Comparison of ENCODE assay signal across 31 cellular contexts in genomic region chr1:41396084-41396483, GRCh38. TPM values are rescaled to one million over a fixed set of nuclear protein-coding genes. Genes with fewer than 3 reads are reported as not detected.
DNase-seq lines count a peak whose midpoint lies in the region; ATAC-seq, FAIRE-seq and TF ChIP-seq lines count a peak whose summit lies in the region.
"Had no signal": no experiment of that assay in that cellular context is flagged by ENCODE, and none has a peak within 500 bp of the region (broad histone marks: within the 10 kb centered on the region; RNA-seq: fewer than 3 reads in every experiment).

No MANE protein-coding gene starts in this region.

- DNase-seq in DMS79 treated with DMSO at 0.1 percent for 48 hours (lab: John Stamatoyannopoulos, UW) (peak; percentile 83), SJCRH30 (peak; percentile 58 to 60), immature natural killer cell (no peak), neural progenitor cell (ENCODE audit: low spot score) (no peak), Karpas-422 (no peak), ACHN (no peak), GM19239 (ENCODE audit: insufficient read length, low spot score) (no peak)
- DNase-seq: activated B cell treated with CpG ODN at 0.5 μM for 24 hours; activated gamma-delta T cell treated with Interleukin-2 at 50 U/mL for 16 hours; activated naive CD8-positive, alpha-beta T cell treated with anti-CD3 and anti-CD28 coated beads, Interleukin-2, amount 10 ng/mL, durations not matched to agents 7 days and 5 days; activated T-cell treated with anti-CD3 and anti-CD28 coated beads, Interleukin-2, amount 50 U/mL, for 24 hours; aorta; cortex of kidney; erythroblast; islet precursor cell; left ventricle myocardium superior; naive B cell; NCI-H1105 treated with DMSO at 0.1 percent for 48 hours; NCI-H187 treated with DMSO at 0.1 percent for 48 hours; NCI-H524; OCI-M1; stimulated activated CD4-positive, alpha-beta T cell treated with anti-CD3 and anti-CD28 coated beads, Interleukin-1b, Interleukin-23, amount 100 ng/mL, for 48 hours; testis had no signal

- H3K9me3 Mint-ChIP-seq in immature natural killer cell (no peaks in the 10 kb centered on the region), neural progenitor cell (no peaks in the 10 kb centered on the region)
- H3K9me3 Mint-ChIP-seq: activated naive CD8-positive, alpha-beta T cell treated with anti-CD3 and anti-CD28 coated beads, Interleukin-2, amount 10 ng/mL, durations not matched to agents 7 days and 5 days; stimulated activated naive CD8-positive, alpha-beta T cell treated with anti-CD3 and anti-CD28 coated beads, Interleukin-15, Interleukin-2, amounts not matched to agents 100 ng/mL and 50 ng/mL, for 24 hours had no signal

- H3K36me3 Mint-ChIP-seq in immature natural killer cell, result no peaks in the 10 kb centered on the region
- no peaks in the 10 kb centered on the region for H3K36me3 Mint-ChIP-seq in neural progenitor cell
- H3K36me3 Mint-ChIP-seq: activated naive CD8-positive, alpha-beta T cell treated with anti-CD3 and anti-CD28 coated beads, Interleukin-2, amount 10 ng/mL, durations not matched to agents 7 days and 5 days; CD14-positive monocyte; IgD-negative memory B cell; naive B cell had no signal

- H3K36me3 ChIP-seq in SJCRH30 (no peaks in the 10 kb centered on the region), neural progenitor cell (no peaks in the 10 kb centered on the region), Karpas-422 (ENCODE audit: insufficient read depth, low read length) (no peaks in the 10 kb centered on the region)

- H3K27me3 ChIP-seq in SJCRH30 (no peaks in the 10 kb centered on the region), neural progenitor cell (no peaks in the 10 kb centered on the region), Karpas-422 (ENCODE audit: low read length) (no peaks in the 10 kb centered on the region)
- H3K27me3 ChIP-seq: testis had no signal

- no peak for FAIRE-seq in GM19239 (lab: Jason Lieb, UNC)
- FAIRE-seq: GM12878 had no signal

- in situ Hi-C loops in ACHN (cut with HindIII; ENCODE audit: low pct_ligation_motif_present, low pct_unique_long_range_greater_than_20kb, low sequenced_read_pairs), result no loop called here

- ATAC-seq in GM18511 (IDR thresholded peaks at IDR 0.05; ENCODE audit: unreplicated experiment), result no peak

- peaks cover 3% of the 10 kb centered on the region; the same call in 1 of the 2 replicates for H3K9me3 ChIP-seq in SJCRH30 (replicated peaks)
- no peaks in the 10 kb centered on the region for H3K9me3 ChIP-seq in neural progenitor cell (ENCODE audit: low read depth)
- H3K9me3 ChIP-seq in Karpas-422 (ENCODE audit: low read length), result no peaks in the 10 kb centered on the region
- H3K9me3 ChIP-seq: testis had no signal

- H3K27ac ChIP-seq in SJCRH30, result peak overlapping the region; percentile 34
- H3K27ac ChIP-seq in neural progenitor cell, result no peak overlapping the region
- H3K27ac ChIP-seq in Karpas-422 (ENCODE audit: low read length), result no peak overlapping the region
- H3K27ac ChIP-seq: parathyroid adenoma, RWPE1, testis had no signal

- H3K9ac ChIP-seq in neural progenitor cell (no peak overlapping the region), Karpas-422 (ENCODE audit: low read length) (no peak overlapping the region)
- H3K9ac ChIP-seq: parathyroid adenoma had no signal

- H2AFZ ChIP-seq in neural progenitor cell (replicated peaks) (no peak overlapping the region), Karpas-422 (ENCODE audit: low read length) (no peak overlapping the region)
- H2AFZ ChIP-seq: parathyroid adenoma had no signal

- H3K4me1 Mint-ChIP-seq in immature natural killer cell (peaks cover 14 to 16% of the 10 kb centered on the region in 2 donors), neural progenitor cell (peaks cover 58% of the 10 kb centered on the region)
- H3K4me1 Mint-ChIP-seq: CD14-positive monocyte had no signal

- H3K4me1 ChIP-seq in SJCRH30 (peaks cover 65% of the 10 kb centered on the region), neural progenitor cell (peaks cover 51% of the 10 kb centered on the region), Karpas-422 (ENCODE audit: low read length) (peaks cover 8% of the 10 kb centered on the region)

- H3F3A ChIP-seq in neural progenitor cell (ENCODE audit: low read depth), result peaks cover 27% of the 10 kb centered on the region

- peak overlapping the region in 2 of 6 donors; percentile 3 to 7 for H3K27ac Mint-ChIP-seq in immature natural killer cell
- peak overlapping the region; percentile 54 for H3K27ac Mint-ChIP-seq in neural progenitor cell
- H3K27ac Mint-ChIP-seq: activated B cell treated with CpG ODN at 0.5 μM for 24 hours; activated naive CD8-positive, alpha-beta T cell treated with anti-CD3 and anti-CD28 coated beads, Interleukin-2, amount 10 ng/mL, durations not matched to agents 7 days and 5 days; activated T-cell treated with anti-CD3 and anti-CD28 coated beads, Interleukin-2, amount 50 U/mL, for 24 hours; CD14-positive monocyte; IgD-negative memory B cell; stimulated activated naive CD8-positive, alpha-beta T cell treated with anti-CD3 and anti-CD28 coated beads, Interleukin-15, Interleukin-2, amounts not matched to agents 100 ng/mL and 50 ng/mL, for 24 hours had no signal

- peak overlapping the region in 3 of 5 donors; percentile 16 to 50 (median 33) for H3K4me3 Mint-ChIP-seq in immature natural killer cell
- H3K4me3 Mint-ChIP-seq in neural progenitor cell, result peak overlapping the region; percentile 73
- H3K4me3 Mint-ChIP-seq: activated B cell treated with CpG ODN at 0.5 μM for 24 hours; activated naive CD8-positive, alpha-beta T cell treated with anti-CD3 and anti-CD28 coated beads, Interleukin-2, amount 10 ng/mL, durations not matched to agents 7 days and 5 days; activated T-cell treated with anti-CD3 and anti-CD28 coated beads, Interleukin-2, amount 50 U/mL, for 24 hours; IgD-negative memory B cell; stimulated activated naive CD8-positive, alpha-beta T cell treated with anti-CD3 and anti-CD28 coated beads, Interleukin-15, Interleukin-2, amounts not matched to agents 100 ng/mL and 50 ng/mL, for 24 hours had no signal

- H3K4me3 ChIP-seq in SJCRH30, result peak overlapping the region; percentile 5; the same call in 1 of the 2 replicates
- no peak overlapping the region for H3K4me3 ChIP-seq in neural progenitor cell
- no peak overlapping the region for H3K4me3 ChIP-seq in Karpas-422 (ENCODE audit: low read length)
- H3K4me3 ChIP-seq: GM12878, testis had no signal

- H3K4me2 ChIP-seq in neural progenitor cell (no peak overlapping the region), Karpas-422 (ENCODE audit: low read depth, low read length, poor library complexity, severe bottlenecking) (no peak overlapping the region)

- no peaks in the 10 kb centered on the region for H3K9me2 ChIP-seq in Karpas-422 (replicated peaks; ENCODE audit: insufficient read depth, low read length)

- H3K27me3 Mint-ChIP-seq in immature natural killer cell (ENCODE audit: low read depth in 3 of 3), result peaks cover 0 to 10% (median 8%) of the 10 kb centered on the region in 3 donors
- peaks cover 29% of the 10 kb centered on the region for H3K27me3 Mint-ChIP-seq in neural progenitor cell (ENCODE audit: insufficient read depth, low read depth)

- H4K20me1 ChIP-seq in neural progenitor cell (ENCODE audit: low read depth) (no peaks in the 10 kb centered on the region), Karpas-422 (ENCODE audit: insufficient read depth, low read depth, low read length) (no peaks in the 10 kb centered on the region)

- no peaks in the 10 kb centered on the region for H3K79me2 ChIP-seq in neural progenitor cell (ENCODE audit: low read depth)
- H3K79me2 ChIP-seq in Karpas-422 (ENCODE audit: low read length), result no peaks in the 10 kb centered on the region
- H3K79me2 ChIP-seq: parathyroid adenoma had no signal

- TF ChIP-seq CTCF in neural progenitor cell (IDR thresholded peaks at IDR 0.05), result no peak

RNA-seq across cellular contexts. Expression of gene FOXO6, which starts 34.9 kb away (rescaled TPM):
- total RNA-seq in SJCRH30 (2014; rRNA removed; shearing (Covaris generic)), result 11.9 and 12.9 TPM in 2 replicates
- not detected for polyA plus RNA-seq in immature natural killer cell
- 2.1 TPM in 1 of 2 replicates, not detected in the other for total RNA-seq in neural progenitor cell (ENCODE audit: low replicate concordance)
- 0.51 TPM in 1 of 2 replicates, not detected in the other for total RNA-seq in Karpas-422 (2014; rRNA removed; shearing (Covaris generic); ENCODE audit: low replicate concordance)
- total RNA-seq: activated naive CD8-positive, alpha-beta T cell treated with anti-CD3 and anti-CD28 coated beads, Interleukin-2, amount 10 ng/mL, durations not matched to agents 7 days and 5 days; GM12878; T-helper 1 cell treated with Interleukin-12 subunit alpha and Interleukin-12 subunit beta and Interleukin-4 antibody, amounts not matched to agents 30 ng/mL and 1 ng/mL, for 36 hours had no signal
- polyA plus RNA-seq: CD14-positive monocyte, IgD-negative memory B cell had no signal

Comparison
In these comparisons a context has a peak if more than half of its experiments do, and no peak if none do; other contexts are left out.
1. DNase-seq: peak in DMS79 treated with DMSO at 0.1 percent for 48 hours (single experiment) and SJCRH30 (2 of 2); none in immature natural killer cell (0 of 3), neural progenitor cell (single experiment), Karpas-422 (single experiment), ACHN (single experiment) and GM19239 (single experiment).